In the genomic region with DNA sequence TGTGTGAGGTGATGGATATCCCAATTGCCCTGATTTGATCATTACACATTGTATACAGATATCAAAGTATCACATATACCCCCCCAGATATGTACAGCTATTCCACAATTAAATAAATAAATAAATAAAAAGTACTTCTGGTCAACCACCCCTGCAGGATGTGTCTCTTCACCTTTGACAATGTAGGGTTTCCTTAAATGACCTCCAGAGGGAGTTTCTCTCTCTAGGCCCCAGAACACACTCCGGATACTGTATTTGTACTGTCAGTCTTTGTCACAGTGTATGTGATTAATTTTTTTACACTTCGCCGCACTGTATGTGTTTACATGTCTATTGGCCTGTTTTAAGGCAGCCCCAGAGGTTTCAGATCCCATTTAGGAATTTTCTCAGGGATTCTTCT, we compare ENCODE assay signal across 1 cellular context.
TF ChIP-seq lines count a peak whose summit lies in the region.

No MANE protein-coding gene starts in this region.

TF ChIP-seq in A549, 52 proteins besides CTCF, POLR2A, EP300 and RAD21 (continued from another document):
- TF ChIP-seq, protein P1, sequence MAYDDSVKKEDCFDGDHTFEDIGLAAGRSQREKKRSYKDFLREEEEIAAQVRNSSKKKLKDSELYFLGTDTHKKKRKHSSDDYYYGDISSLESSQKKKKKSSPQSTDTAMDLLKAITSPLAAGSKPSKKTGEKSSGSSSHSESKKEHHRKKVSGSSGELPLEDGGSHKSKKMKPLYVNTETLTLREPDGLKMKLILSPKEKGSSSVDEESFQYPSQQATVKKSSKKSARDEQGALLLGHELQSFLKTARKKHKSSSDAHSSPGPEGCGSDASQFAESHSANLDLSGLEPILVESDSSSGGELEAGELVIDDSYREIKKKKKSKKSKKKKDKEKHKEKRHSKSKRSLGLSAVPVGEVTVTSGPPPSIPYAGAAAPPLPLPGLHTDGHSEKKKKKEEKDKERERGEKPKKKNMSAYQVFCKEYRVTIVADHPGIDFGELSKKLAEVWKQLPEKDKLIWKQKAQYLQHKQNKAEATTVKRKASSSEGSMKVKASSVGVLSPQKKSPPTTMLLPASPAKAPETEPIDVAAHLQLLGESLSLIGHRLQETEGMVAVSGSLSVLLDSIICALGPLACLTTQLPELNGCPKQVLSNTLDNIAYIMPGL (CRISPR knock-in tag; IDR thresholded peaks at IDR 0.05; ENCODE audit: borderline replicate concordance), result no peak
- TF ChIP-seq CHD2 (IDR thresholded peaks at IDR 0.05; ENCODE audit: low read length, partially characterized antibody), result no peak
TF ChIP-seq in A549: peak in this region for 0.
